Comparison of ENCODE assay signal across 30 cellular contexts in the genomic region with DNA sequence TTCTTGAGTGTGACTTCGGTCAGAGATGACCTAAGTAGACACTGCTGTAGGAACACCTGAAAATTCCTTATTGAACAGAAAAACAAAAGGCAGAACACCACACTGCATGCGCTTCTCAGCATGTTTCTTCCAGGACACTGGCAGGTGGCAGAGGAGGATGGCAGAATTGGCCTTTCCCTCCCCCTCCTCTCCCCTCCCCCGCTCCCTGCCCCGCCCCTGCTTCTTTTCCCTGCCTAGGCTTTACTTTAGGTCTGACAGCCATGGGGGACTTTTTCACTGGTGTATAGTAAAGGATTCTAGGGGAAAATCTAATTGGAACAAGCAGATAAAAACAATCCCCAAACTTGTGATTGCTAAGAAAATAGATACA.
DNase-seq lines count a peak whose midpoint lies in the region; ATAC-seq, FAIRE-seq and TF ChIP-seq lines count a peak whose summit lies in the region.
"Had no signal": no experiment of that assay in that cellular context is flagged by ENCODE, and none has a peak within 500 bp of the region (broad histone marks: within the 10 kb centered on the region; RNA-seq: fewer than 3 reads in every experiment).

No MANE protein-coding gene starts in this region.

- H3K9ac ChIP-seq in mammary epithelial cell (ENCODE audit: insufficient read depth, low read length) (peak overlapping the region; percentile 10), keratinocyte (ENCODE audit: control insufficient read depth, extremely low read depth, insufficient read depth, low read length) (peak overlapping the region; percentile 72)

- TF ChIP-seq CTCF in mammary epithelial cell (conservative IDR thresholded peaks at IDR 0.05 in 1 of 2, IDR thresholded peaks at IDR 0.05 in 1 of 2; ENCODE audit: extremely low read depth in 1 of 2, insufficient read depth in 1 of 2, low read depth in 1 of 2, low read length in 2 of 2), result no peak
- TF ChIP-seq CTCF in keratinocyte (optimal IDR thresholded peaks at IDR 0.05 in 1 of 3, IDR thresholded peaks at IDR 0.05 in 1 of 3, conservative IDR thresholded peaks at IDR 0.05 in 1 of 3; ENCODE audit: extremely low read depth in 1 of 3, insufficient read depth in 2 of 3, low read length in 3 of 3), result no peak
- no peak for TF ChIP-seq CTCF in type B pancreatic cell (conservative IDR thresholded peaks at IDR 0.05)

- H3K4me1 Mint-ChIP-seq in activated T-cell treated with anti-CD3 and anti-CD28 coated beads, Interleukin-2, amount 50 U/mL, for 24 hours (ENCODE audit: low read depth), result peaks cover 19% of the 10 kb centered on the region
- H3K4me1 Mint-ChIP-seq in type B pancreatic cell (ENCODE audit: unreplicated experiment), result peaks cover 40% of the 10 kb centered on the region

- no peak for ATAC-seq in HG03280 (IDR thresholded peaks at IDR 0.05; ENCODE audit: unreplicated experiment)
- ATAC-seq: activated CD8-positive, alpha-beta T cell treated with anti-CD3 and anti-CD28 coated beads for 36 hours; K562; stimulated activated naive CD8-positive, alpha-beta T cell treated with anti-CD3 and anti-CD28 coated beads, Interleukin-15, Interleukin-2, amounts not matched to agents 100 U/mL and 50 U/mL, for 24 hours had no signal

- H3K36me3 Mint-ChIP-seq in activated T-cell treated with anti-CD3 and anti-CD28 coated beads, Interleukin-2, amount 50 U/mL, for 24 hours (ENCODE audit: low read depth), result peaks cover 94% of the 10 kb centered on the region
- peaks cover 23% of the 10 kb centered on the region for H3K36me3 Mint-ChIP-seq in type B pancreatic cell

- H4K20me1 ChIP-seq in mammary epithelial cell (ENCODE audit: insufficient read depth, low read length) (no peaks in the 10 kb centered on the region), keratinocyte (ENCODE audit: control insufficient read depth, extremely low read depth, insufficient read depth, low read length) (no peaks in the 10 kb centered on the region)

- FAIRE-seq in keratinocyte (lab: Jason Lieb, UNC), result no peak
- no peak for FAIRE-seq in frontal cortex (lab: Jason Lieb, UNC)
- FAIRE-seq: astrocyte, endothelial cell of umbilical vein, GM12891, K562, RCC 7860, TTC549 had no signal

- dilution Hi-C loops in mammary epithelial cell (cut with HindIII; ENCODE audit: low sequenced_read_pairs), result no loop called here
- dilution Hi-C loops in keratinocyte (cut with MboI; ENCODE audit: extremely low pct_ligation_motif_present, low sequenced_read_pairs), result no loop called here

- in situ Hi-C loops in mammary epithelial cell (cut with MboI; ENCODE audit: low sequenced_read_pairs in 2 of 2), result no loop called here

- peak overlapping the region; percentile 48 for H3K27ac Mint-ChIP-seq in activated T-cell treated with anti-CD3 and anti-CD28 coated beads, Interleukin-2, amount 50 U/mL, for 24 hours
- H3K27ac Mint-ChIP-seq in type B pancreatic cell, result peak overlapping the region; percentile 24
- H3K27ac Mint-ChIP-seq: activated CD8-positive, alpha-beta T cell treated with anti-CD3 and anti-CD28 coated beads for 36 hours; activated naive CD8-positive, alpha-beta T cell treated with anti-CD3 and anti-CD28 coated beads, Interleukin-2, amount 10 ng/mL, durations not matched to agents 7 days and 5 days had no signal

- H3K9me3 Mint-ChIP-seq in activated T-cell treated with anti-CD3 and anti-CD28 coated beads, Interleukin-2, amount 50 U/mL, for 24 hours, result no peaks in the 10 kb centered on the region
- H3K9me3 Mint-ChIP-seq in type B pancreatic cell, result no peaks in the 10 kb centered on the region
- H3K9me3 Mint-ChIP-seq: activated CD8-positive, alpha-beta T cell treated with anti-CD3 and anti-CD28 coated beads for 36 hours; activated naive CD8-positive, alpha-beta T cell treated with anti-CD3 and anti-CD28 coated beads, Interleukin-2, amount 10 ng/mL, durations not matched to agents 7 days and 5 days had no signal

- BruUV-seq in mammary epithelial cell (replicated peaks; lab: Mats Ljungman, UMichigan), result no TSS peak

- intact Hi-C loops in mammary epithelial cell (cut with micrococcal nuclease), result no loop called here

- H3K4me1 ChIP-seq in mammary epithelial cell (ENCODE audit: insufficient read depth, low read length), result peaks cover 42% of the 10 kb centered on the region
- peaks cover 52% of the 10 kb centered on the region for H3K4me1 ChIP-seq in keratinocyte (ENCODE audit: control insufficient read depth, extremely low read depth, insufficient read depth, low read length)
- H3K4me1 ChIP-seq: prostate gland, sigmoid colon had no signal

- H3K9me3 ChIP-seq in mammary epithelial cell (replicated peaks; ENCODE audit: insufficient read depth, low read length) (no peaks in the 10 kb centered on the region), keratinocyte (ENCODE audit: control insufficient read depth, low read depth, low read length) (no peaks in the 10 kb centered on the region)
- H3K9me3 ChIP-seq: MG63, prostate gland, sigmoid colon, thoracic aorta had no signal

- H3K79me2 ChIP-seq in mammary epithelial cell (ENCODE audit: insufficient read depth, low read length), result no peaks in the 10 kb centered on the region
- no peaks in the 10 kb centered on the region for H3K79me2 ChIP-seq in keratinocyte (ENCODE audit: control insufficient read depth, insufficient read depth, low read length)

- no peak overlapping the region for H3K4me3 Mint-ChIP-seq in activated T-cell treated with anti-CD3 and anti-CD28 coated beads, Interleukin-2, amount 50 U/mL, for 24 hours
- H3K4me3 Mint-ChIP-seq in type B pancreatic cell, result no peak overlapping the region
- H3K4me3 Mint-ChIP-seq: activated CD8-positive, alpha-beta T cell treated with anti-CD3 and anti-CD28 coated beads for 36 hours; activated naive CD8-positive, alpha-beta T cell treated with anti-CD3 and anti-CD28 coated beads, Interleukin-2, amount 10 ng/mL, durations not matched to agents 7 days and 5 days had no signal

- no peaks in the 10 kb centered on the region for H3K27me3 ChIP-seq in mammary epithelial cell (ENCODE audit: insufficient read depth, low read length)
- H3K27me3 ChIP-seq in keratinocyte (ENCODE audit: control insufficient read depth, extremely low read depth, insufficient read depth, low read length), result no peaks in the 10 kb centered on the region
- H3K27me3 ChIP-seq: MG63, sigmoid colon had no signal

- H3K4me2 ChIP-seq in mammary epithelial cell (ENCODE audit: insufficient read depth, low read depth, low read length) (peak overlapping the region; percentile 76), keratinocyte (ENCODE audit: control insufficient read depth, extremely low read depth, insufficient read depth, low read depth, low read length) (peak overlapping the region; percentile 67)

- DNase-seq in activated T-cell treated with anti-CD3 and anti-CD28 coated beads, Interleukin-2, amount 50 U/mL, for 24 hours, result no peak
- DNase-seq in activated T-cell treated with anti-CD3 and anti-CD28 coated beads, Interleukin-2, amount 50 U/mL, for 48 hours, result no peak
- DNase-seq in mammary epithelial cell (no peak), keratinocyte (ENCODE audit: low read depth, low spot score) (no peak), type B pancreatic cell (ENCODE audit: extremely low spot score, unreplicated experiment) (no peak), RKO (ENCODE audit: low spot score) (no peak), frontal cortex (ENCODE audit: low spot score in 2 of 2) (no peak)
- DNase-seq: activated CD4-positive, CD25-positive, alpha-beta regulatory T cell treated with anti-CD3 and anti-CD28 coated beads, Interleukin-2, amount 50 U/mL, for 72 hours; activated CD8-positive, alpha-beta T cell treated with anti-CD3 and anti-CD28 coated beads for 36 hours; activated effector memory CD4-positive, alpha-beta T cell treated with Interleukin-2 at 50 U/mL for 16 hours; activated naive CD8-positive, alpha-beta T cell treated with anti-CD3 and anti-CD28 coated beads, Interleukin-2, amount 10 ng/mL, durations not matched to agents 7 days and 5 days; kidney glomerular epithelial cell; MG63; NCI-H1105 treated with DMSO at 0.1 percent for 48 hours; NCI-H1930; NCI-H2227 treated with DMSO at 0.1 percent for 48 hours; NCI-H748 treated with DMSO at 0.1 percent for 48 hours; sigmoid colon; stimulated activated naive CD8-positive, alpha-beta T cell treated with anti-CD3 and anti-CD28 coated beads, Interleukin-15, Interleukin-2, amounts not matched to agents 100 U/mL and 50 U/mL, for 24 hours; T-helper 1 cell had no signal

- no peaks in the 10 kb centered on the region for H3K27me3 Mint-ChIP-seq in activated T-cell treated with anti-CD3 and anti-CD28 coated beads, Interleukin-2, amount 50 U/mL, for 24 hours
- H3K27me3 Mint-ChIP-seq in type B pancreatic cell, result peaks cover 4% of the 10 kb centered on the region
- H3K27me3 Mint-ChIP-seq: activated CD8-positive, alpha-beta T cell treated with anti-CD3 and anti-CD28 coated beads for 36 hours; activated naive CD8-positive, alpha-beta T cell treated with anti-CD3 and anti-CD28 coated beads, Interleukin-2, amount 10 ng/mL, durations not matched to agents 7 days and 5 days had no signal

- no peaks in the 10 kb centered on the region for H3K9me1 ChIP-seq in keratinocyte (ENCODE audit: control insufficient read depth, extremely low read depth, insufficient read depth, low read length)

- peak overlapping the region in 1 of 3 experiments; percentile 12 for H3K4me3 ChIP-seq in mammary epithelial cell (replicated peaks in 1 of 3; ENCODE audit: insufficient read depth in 1 of 3, low read depth in 2 of 3, low read length in 3 of 3)
- H3K4me3 ChIP-seq in keratinocyte (ENCODE audit: control insufficient read depth in 2 of 3, extremely low read depth in 1 of 3, insufficient read depth in 2 of 3, low read depth in 1 of 3, low read length in 3 of 3), result no peak overlapping the region
- H3K4me3 ChIP-seq: K562, lung, MG63, prostate gland, sigmoid colon, thoracic aorta had no signal

- H3K36me3 ChIP-seq in mammary epithelial cell (ENCODE audit: insufficient read depth, low read length) (peaks cover 6% of the 10 kb centered on the region), keratinocyte (ENCODE audit: control insufficient read depth in 2 of 2, extremely low read depth in 1 of 2, insufficient read depth in 2 of 2, low read length in 2 of 2) (peaks cover 2 to 19% of the 10 kb centered on the region in 2 experiments)
- H3K36me3 ChIP-seq: prostate gland had no signal

- H3K27ac ChIP-seq in mammary epithelial cell (ENCODE audit: insufficient read depth, low read depth, low read length) (peak overlapping the region; percentile 77), keratinocyte (ENCODE audit: control insufficient read depth, insufficient read depth, low read length) (peak overlapping the region; percentile 94)
- H3K27ac ChIP-seq: sigmoid colon, thoracic aorta had no signal

- H2AFZ ChIP-seq in mammary epithelial cell (ENCODE audit: low read depth, low read length), result peak overlapping the region; percentile 35
- H2AFZ ChIP-seq in keratinocyte (ENCODE audit: control insufficient read depth, low read length), result peak overlapping the region; percentile 71

- WGBS in mammary epithelial cell (ENCODE audit: low coverage, missing lambda C conversion rate), result 0% methylated on average over 1 of the region's 4 CpGs

- CTCF ChIA-PET in mammary epithelial cell (lab: Charles Lee; ENCODE audit: low non-redundant PET), result no interaction called here
